ENCODE assay signal across 25 cellular contexts in genomic region chr2:163801499-163801893, GRCh38.
A peak's percentile ranks its signal among the peaks of the same experiment; 100 is the strongest.
DNase-seq lines count a peak whose midpoint lies in the region; ATAC-seq and TF ChIP-seq lines count a peak whose summit lies in the region.
"Had no signal": no experiment of that assay in that cellular context is flagged by ENCODE, and none has a peak within 500 bp of the region (broad histone marks: within the 10 kb centered on the region; RNA-seq: fewer than 3 reads in every experiment).

No MANE protein-coding gene starts in this region.

- peak in 3 of 4 donors; percentile 57 to 68 (median 58) for ATAC-seq in psoas muscle
- no peak for ATAC-seq in HG02610 (IDR thresholded peaks at IDR 0.05; ENCODE audit: unreplicated experiment)
- ATAC-seq: HCT116; lower lobe of right lung; mucosa of descending colon; stimulated activated effector memory CD8-positive, alpha-beta T cell treated with anti-CD3 and anti-CD28 coated beads, Interleukin-12 subunit alpha, Interleukin-12 subunit beta, amount 100 ng/mL, for 72 hours had no signal

- H3K9me3 ChIP-seq in endocrine pancreas (ENCODE audit: control insufficient read depth, low read length) (no peaks in the 10 kb centered on the region), muscle layer of duodenum (ENCODE audit: control insufficient read depth in 1 of 2, low read length in 2 of 2) (no peaks in the 10 kb centered on the region), psoas muscle (no peaks in the 10 kb centered on the region)
- H3K9me3 ChIP-seq: esophagus muscularis mucosa, lower lobe of right lung, mucosa of descending colon, SK-N-SH, transverse colon had no signal

- DNase-seq in NCI-H82 treated with DMSO at 0.1 percent for 48 hours (lab: John Stamatoyannopoulos, UW; ENCODE audit: unreplicated experiment) (peak; percentile 59), psoas muscle (no peak), AG08395 (ENCODE audit: low spot score) (no peak), G401 (ENCODE audit: low spot score) (no peak), NCI-H128 (lab: John Stamatoyannopoulos, UW; ENCODE audit: unreplicated experiment) (no peak)
- DNase-seq: activated B cell treated with CpG ODN at 0.5 μM for 24 hours; activated CD4-positive, alpha-beta T cell treated with anti-CD3 and anti-CD28 coated beads, Interleukin-2, amount 50 U/mL, for 1 hour; activated T-cell treated with anti-CD3 and anti-CD28 coated beads, Interleukin-2, amount 50 U/mL, for 1 hour; CD8-positive, alpha-beta memory T cell; foreskin fibroblast; kidney; lower lobe of right lung; mucosa of descending colon; MV-4-11; NCI-H2107; NCI-H748 treated with DMSO at 0.1 percent for 48 hours; SK-N-SH; transverse colon had no signal

- in situ Hi-C loops in G401 (cut with HindIII; ENCODE audit: low sequenced_read_pairs) = no loop called here

- H3K9ac ChIP-seq in endocrine pancreas (ENCODE audit: control insufficient read depth, insufficient read depth, low read length) = no peak overlapping the region
- H3K9ac ChIP-seq: SK-N-SH had no signal

- no peaks in the 10 kb centered on the region for H3K36me3 ChIP-seq in endocrine pancreas (ENCODE audit: control insufficient read depth, insufficient read depth, low read length)
- no peaks in the 10 kb centered on the region for H3K36me3 ChIP-seq in muscle layer of duodenum (ENCODE audit: control insufficient read depth in 1 of 2, insufficient read depth in 2 of 2, low read length in 2 of 2)
- no peaks in the 10 kb centered on the region for H3K36me3 ChIP-seq in psoas muscle (ENCODE audit: insufficient read depth in 1 of 2, low read depth in 1 of 2)
- H3K36me3 ChIP-seq: esophagus muscularis mucosa, lower lobe of right lung, transverse colon had no signal

- peaks cover 5% of the 10 kb centered on the region for H3K4me1 ChIP-seq in endocrine pancreas (ENCODE audit: control insufficient read depth, insufficient read depth, low read length)
- peaks cover 0 to 9% of the 10 kb centered on the region in 2 donors for H3K4me1 ChIP-seq in muscle layer of duodenum (ENCODE audit: control insufficient read depth in 1 of 2, insufficient read depth in 2 of 2, low read length in 2 of 2)
- H3K4me1 ChIP-seq in psoas muscle = peaks cover 21% of the 10 kb centered on the region
- H3K4me1 ChIP-seq: lower lobe of right lung had no signal

- H3K27me3 ChIP-seq in endocrine pancreas (ENCODE audit: control insufficient read depth, insufficient read depth, low read length) = no peaks in the 10 kb centered on the region
- H3K27me3 ChIP-seq in muscle layer of duodenum (ENCODE audit: low read depth, low read length) = no peaks in the 10 kb centered on the region
- H3K27me3 ChIP-seq in psoas muscle (ENCODE audit: insufficient read depth in 3 of 3, low read length in 2 of 3) = no peaks in the 10 kb centered on the region
- H3K27me3 ChIP-seq: esophagus muscularis mucosa, transverse colon had no signal

- peak overlapping the region; percentile 56 for H3K4me3 ChIP-seq in endocrine pancreas (ENCODE audit: control insufficient read depth, insufficient read depth, low read length)
- H3K4me3 ChIP-seq in muscle layer of duodenum (ENCODE audit: low read depth in 1 of 2, low read length in 2 of 2) = no peak overlapping the region
- H3K4me3 ChIP-seq in psoas muscle = peak overlapping the region; percentile 0
- H3K4me3 ChIP-seq: esophagus muscularis mucosa, lower lobe of right lung, mucosa of descending colon, transverse colon had no signal

- 30 to 42% (median 33%) methylated on average over 2 of the region's 2 CpGs for WGBS in psoas muscle, 3 donors

- intact Hi-C loops in psoas muscle (cut with DNase I) = no loop called here

- peak overlapping the region; percentile 9 for H3K27ac ChIP-seq in muscle layer of duodenum (ENCODE audit: low read length)
- peak overlapping the region; percentile 3 for H3K27ac ChIP-seq in psoas muscle
- H3K27ac ChIP-seq: esophagus muscularis mucosa, lower lobe of right lung, RWPE1, transverse colon had no signal

- no peak for TF ChIP-seq CTCF in psoas muscle (IDR thresholded peaks at IDR 0.05)

Comparison
In these comparisons a context has a peak if more than half of its experiments do, and no peak if none do; other contexts are left out.
1. H3K4me3 ChIP-seq: peak in endocrine pancreas (single experiment) and psoas muscle (single experiment); none in muscle layer of duodenum (0 of 2).